In the genomic region with DNA sequence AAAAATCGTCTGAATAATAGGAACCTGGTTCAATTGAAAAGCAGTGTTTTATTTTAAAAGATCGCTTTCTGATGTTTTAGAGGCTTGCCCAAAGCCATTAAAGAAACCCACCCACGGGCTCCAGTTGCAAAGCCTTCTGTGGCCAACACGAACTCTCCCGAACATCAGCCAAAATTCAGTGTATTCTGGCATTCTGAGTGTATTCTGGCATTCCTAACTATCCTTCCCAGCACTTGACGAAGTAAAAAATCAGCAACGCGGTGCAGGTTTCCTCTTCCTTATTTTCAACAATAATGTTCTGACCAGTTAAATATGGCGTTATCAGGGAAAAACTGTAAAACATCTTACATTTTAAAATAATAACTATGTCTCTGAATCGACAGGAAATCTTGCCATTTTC, we compare ENCODE assay signal across 1 cellular context.
TF ChIP-seq lines count a peak whose summit lies in the region.

No MANE protein-coding gene starts in this region.

TF ChIP-seq in WTC11, 78 proteins besides CTCF, POLR2A, EP300 and RAD21 (continued from another document):
- TF ChIP-seq, protein P1, sequence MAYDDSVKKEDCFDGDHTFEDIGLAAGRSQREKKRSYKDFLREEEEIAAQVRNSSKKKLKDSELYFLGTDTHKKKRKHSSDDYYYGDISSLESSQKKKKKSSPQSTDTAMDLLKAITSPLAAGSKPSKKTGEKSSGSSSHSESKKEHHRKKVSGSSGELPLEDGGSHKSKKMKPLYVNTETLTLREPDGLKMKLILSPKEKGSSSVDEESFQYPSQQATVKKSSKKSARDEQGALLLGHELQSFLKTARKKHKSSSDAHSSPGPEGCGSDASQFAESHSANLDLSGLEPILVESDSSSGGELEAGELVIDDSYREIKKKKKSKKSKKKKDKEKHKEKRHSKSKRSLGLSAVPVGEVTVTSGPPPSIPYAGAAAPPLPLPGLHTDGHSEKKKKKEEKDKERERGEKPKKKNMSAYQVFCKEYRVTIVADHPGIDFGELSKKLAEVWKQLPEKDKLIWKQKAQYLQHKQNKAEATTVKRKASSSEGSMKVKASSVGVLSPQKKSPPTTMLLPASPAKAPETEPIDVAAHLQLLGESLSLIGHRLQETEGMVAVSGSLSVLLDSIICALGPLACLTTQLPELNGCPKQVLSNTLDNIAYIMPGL (CRISPR knock-in tag; IDR thresholded peaks at IDR 0.05), result no peak
- no peak for TF ChIP-seq TP53 (CRISPR knock-in tag; IDR thresholded peaks at IDR 0.05)
- TF ChIP-seq, protein P2, sequence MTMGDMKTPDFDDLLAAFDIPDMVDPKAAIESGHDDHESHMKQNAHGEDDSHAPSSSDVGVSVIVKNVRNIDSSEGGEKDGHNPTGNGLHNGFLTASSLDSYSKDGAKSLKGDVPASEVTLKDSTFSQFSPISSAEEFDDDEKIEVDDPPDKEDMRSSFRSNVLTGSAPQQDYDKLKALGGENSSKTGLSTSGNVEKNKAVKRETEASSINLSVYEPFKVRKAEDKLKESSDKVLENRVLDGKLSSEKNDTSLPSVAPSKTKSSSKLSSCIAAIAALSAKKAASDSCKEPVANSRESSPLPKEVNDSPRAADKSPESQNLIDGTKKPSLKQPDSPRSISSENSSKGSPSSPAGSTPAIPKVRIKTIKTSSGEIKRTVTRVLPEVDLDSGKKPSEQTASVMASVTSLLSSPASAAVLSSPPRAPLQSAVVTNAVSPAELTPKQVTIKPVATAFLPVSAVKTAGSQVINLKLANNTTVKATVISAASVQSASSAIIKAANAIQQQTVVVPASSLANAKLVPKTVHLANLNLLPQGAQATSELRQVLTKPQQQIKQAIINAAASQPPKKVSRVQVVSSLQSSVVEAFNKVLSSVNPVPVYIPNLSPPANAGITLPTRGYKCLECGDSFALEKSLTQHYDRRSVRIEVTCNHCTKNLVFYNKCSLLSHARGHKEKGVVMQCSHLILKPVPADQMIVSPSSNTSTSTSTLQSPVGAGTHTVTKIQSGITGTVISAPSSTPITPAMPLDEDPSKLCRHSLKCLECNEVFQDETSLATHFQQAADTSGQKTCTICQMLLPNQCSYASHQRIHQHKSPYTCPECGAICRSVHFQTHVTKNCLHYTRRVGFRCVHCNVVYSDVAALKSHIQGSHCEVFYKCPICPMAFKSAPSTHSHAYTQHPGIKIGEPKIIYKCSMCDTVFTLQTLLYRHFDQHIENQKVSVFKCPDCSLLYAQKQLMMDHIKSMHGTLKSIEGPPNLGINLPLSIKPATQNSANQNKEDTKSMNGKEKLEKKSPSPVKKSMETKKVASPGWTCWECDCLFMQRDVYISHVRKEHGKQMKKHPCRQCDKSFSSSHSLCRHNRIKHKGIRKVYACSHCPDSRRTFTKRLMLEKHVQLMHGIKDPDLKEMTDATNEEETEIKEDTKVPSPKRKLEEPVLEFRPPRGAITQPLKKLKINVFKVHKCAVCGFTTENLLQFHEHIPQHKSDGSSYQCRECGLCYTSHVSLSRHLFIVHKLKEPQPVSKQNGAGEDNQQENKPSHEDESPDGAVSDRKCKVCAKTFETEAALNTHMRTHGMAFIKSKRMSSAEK (CRISPR knock-in tag; IDR thresholded peaks at IDR 0.05; ENCODE audit: borderline replicate concordance), result no peak
- no peak for TF ChIP-seq SMAD3 (CRISPR knock-in tag; IDR thresholded peaks at IDR 0.05; ENCODE audit: borderline replicate concordance)
- TF ChIP-seq HMGA2 (CRISPR knock-in tag; IDR thresholded peaks at IDR 0.05), result no peak
- no peak for TF ChIP-seq ATF1 (CRISPR knock-in tag; IDR thresholded peaks at IDR 0.05)
- TF ChIP-seq ZNF416 (CRISPR knock-in tag; IDR thresholded peaks at IDR 0.05), result no peak
- TF ChIP-seq MXD4 (CRISPR knock-in tag; IDR thresholded peaks at IDR 0.05; ENCODE audit: borderline replicate concordance), result no peak
